Comparison of ENCODE assay signal across 28 cellular contexts in the genomic region with DNA sequence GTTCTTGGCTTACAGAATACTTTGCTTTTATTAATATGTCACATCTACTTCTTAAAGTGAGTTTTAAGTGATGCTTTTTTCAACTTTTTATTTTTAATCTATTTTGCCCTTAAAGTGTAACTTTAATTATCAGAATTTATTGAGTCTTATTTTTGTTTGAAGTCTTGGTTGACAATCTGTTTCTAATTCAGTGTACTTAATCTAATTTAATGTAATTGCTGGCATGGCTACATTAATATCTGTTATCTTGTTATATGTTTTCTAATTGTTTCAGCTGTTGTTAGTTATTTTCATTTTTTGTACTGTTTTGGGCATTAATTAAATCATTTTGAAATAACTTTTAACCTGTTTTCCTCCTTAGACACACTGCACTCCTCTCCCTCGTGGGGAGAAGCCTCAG.
"Had no signal": no experiment of that assay in that cellular context is flagged by ENCODE, and none has a peak within 500 bp of the region (broad histone marks: within the 10 kb centered on the region; RNA-seq: fewer than 3 reads in every experiment).

No MANE protein-coding gene starts in this region.

- H3K4me1 ChIP-seq: Peyer's patch, SJSA1 had no signal

- H3K4me3 ChIP-seq: Peyer's patch, SJSA1 had no signal

- H3K27me3 ChIP-seq: Peyer's patch, SJSA1 had no signal

- ATAC-seq: T-cell, T-helper 17 cell had no signal

- H3K9me3 ChIP-seq: SJSA1 had no signal

- DNase-seq: Kasumi-1, MM.1S, MV-4-11, NCI-H1092, NCI-H1105, NCI-H1417 treated with DMSO at 0.1 percent for 48 hours, NCI-H1436 treated with DMSO at 0.1 percent for 48 hours, NCI-H1694 treated with DMSO at 0.1 percent for 48 hours, NCI-H187 treated with DMSO at 0.1 percent for 48 hours, NCI-H2029, NCI-H2081 treated with DMSO at 0.1 percent for 48 hours, NCI-H2107, NCI-H2171, NCI-H226, NCI-H446 treated with DMSO at 0.1 percent for 48 hours, NCI-H510A, NCI-H524, NCI-H526, NCI-H69, NCI-H748 treated with DMSO at 0.1 percent for 48 hours, NCI-H82, Peyer's patch, Right ventricle myocardium superior, RPMI8226, SHP77 treated with DMSO at 0.1 percent for 48 hours, T-cell, T-helper 17 cell had no signal

- H3K27ac ChIP-seq: Peyer's patch, SJSA1 had no signal

- H3K36me3 ChIP-seq: Peyer's patch, SJSA1 had no signal
